Comparison of ENCODE assay signal across 1 cellular context in genomic region chr19:4493929-4494690, GRCh38.
TF ChIP-seq lines count a peak whose summit lies in the region.

No MANE protein-coding gene starts in this region.

TF ChIP-seq in HepG2, 621 proteins besides CTCF, POLR2A, EP300 and RAD21:
- TF ChIP-seq ZNF713 (CRISPR knock-in tag; IDR thresholded peaks at IDR 0.05) (no peak), AGO2 (optimal IDR thresholded peaks at IDR 0.05; ENCODE audit: low read depth, low read length) (peak; percentile 32)
